Comparison of ENCODE assay signal across 1 cellular context in the genomic region with DNA sequence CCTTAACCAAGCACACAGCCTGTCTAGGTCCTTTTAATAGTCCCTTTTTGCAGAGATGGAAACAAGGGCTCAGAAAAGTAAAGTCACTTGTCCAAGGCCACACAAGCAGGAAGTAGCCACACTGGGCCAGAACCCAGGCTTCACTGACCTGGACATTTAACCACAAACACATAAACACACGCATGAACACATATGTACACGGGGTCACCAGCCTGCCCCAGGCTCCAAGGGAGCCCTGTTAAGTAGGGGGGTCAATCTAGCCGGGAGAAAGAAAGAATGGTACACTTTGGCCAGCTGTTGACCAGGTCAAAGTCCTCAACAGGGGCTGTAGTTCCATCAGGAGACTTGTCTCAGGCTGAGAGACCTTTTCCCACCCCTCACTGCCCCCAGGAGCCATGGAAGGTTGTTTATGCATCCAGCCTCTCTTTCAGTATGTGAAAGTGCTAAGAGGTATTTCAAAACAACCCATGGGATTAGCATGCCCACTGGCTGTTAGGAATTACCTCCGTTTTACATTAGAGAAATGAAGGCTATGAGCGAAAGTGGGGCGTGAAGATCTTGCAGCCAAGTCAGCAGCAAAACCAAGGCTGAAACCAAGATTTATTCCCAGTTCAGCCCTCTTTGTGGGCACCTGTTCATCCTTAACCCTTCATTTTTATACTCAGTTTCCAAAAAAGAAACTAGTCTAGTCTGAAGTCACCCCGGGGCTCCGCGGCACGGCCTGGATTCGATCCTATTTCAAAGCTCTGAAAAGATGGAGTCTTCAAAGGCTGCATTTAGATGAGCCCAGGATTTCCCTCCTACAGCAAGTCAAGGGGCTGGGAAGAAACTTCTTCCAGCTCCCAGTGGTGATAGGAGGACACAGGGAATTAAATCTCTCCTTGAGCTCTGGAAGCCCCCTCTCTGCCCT.
TF ChIP-seq lines count a peak whose summit lies in the region.

No MANE protein-coding gene starts in this region.

TF ChIP-seq in HepG2, 621 proteins besides CTCF, POLR2A, EP300 and RAD21 (continues in another document):
- TF ChIP-seq ATF7-NPFF (CRISPR knock-in tag; IDR thresholded peaks at IDR 0.05; ENCODE audit: low read depth) (peak; percentile 17; the same call in 1 of the 2 replicates), STAG1 (CRISPR knock-in tag; IDR thresholded peaks at IDR 0.05) (0 out of 2 replicates have a peak, but pooled peaks have one; percentile 4), ASH2L (IDR thresholded peaks at IDR 0.05; ENCODE audit: insufficient read length, low read depth, low read length) (peak; percentile 16), CBFB (CRISPR knock-in tag; IDR thresholded peaks at IDR 0.05) (0 out of 2 replicates have a peak, but pooled peaks have one; percentile 42), ZNF616 (CRISPR knock-in tag; IDR thresholded peaks at IDR 0.05; ENCODE audit: low read depth) (no peak), SOX5 (CRISPR knock-in tag; IDR thresholded peaks at IDR 0.05; ENCODE audit: borderline replicate concordance) (peak; percentile 80; the same call in 1 of the 2 replicates), RXRB (CRISPR knock-in tag; IDR thresholded peaks at IDR 0.05; ENCODE audit: borderline replicate concordance) (peak; percentile 83), AFF4 (CRISPR knock-in tag; IDR thresholded peaks at IDR 0.05) (no peak), SPEN (CRISPR knock-in tag; IDR thresholded peaks at IDR 0.05; ENCODE audit: low read depth) (0 out of 2 replicates have a peak, but pooled peaks have one; percentile 31), MXI1 (IDR thresholded peaks at IDR 0.05; ENCODE audit: borderline replicate concordance, low read depth, low read length) (peak; percentile 36; the same call in 1 of the 3 replicates), LCORL (IDR thresholded peaks at IDR 0.05) (no peak), LCORL (CRISPR knock-in tag; IDR thresholded peaks at IDR 0.05) (peak; percentile 89), RERE (CRISPR knock-in tag; IDR thresholded peaks at IDR 0.05; ENCODE audit: low read depth) (peak; percentile 26; the same call in 1 of the 2 replicates), FOSL1 (CRISPR knock-in tag; IDR thresholded peaks at IDR 0.05; ENCODE audit: borderline replicate concordance) (peak; percentile 21; the same call in 1 of the 2 replicates), HMG20A (CRISPR knock-in tag; IDR thresholded peaks at IDR 0.05; ENCODE audit: borderline replicate concordance) (no peak), ZNF878 (CRISPR knock-in tag; IDR thresholded peaks at IDR 0.05) (peak; percentile 74; the same call in 1 of the 2 replicates), ZNF280B (CRISPR knock-in tag; IDR thresholded peaks at IDR 0.05; ENCODE audit: borderline replicate concordance) (no peak), PITX1 (CRISPR knock-in tag; IDR thresholded peaks at IDR 0.05) (peak; percentile 75; the same call in 1 of the 2 replicates), ZBTB7B (CRISPR knock-in tag; IDR thresholded peaks at IDR 0.05) (peak; percentile 89), THAP7 (CRISPR knock-in tag; IDR thresholded peaks at IDR 0.05) (no peak)
- TF ChIP-seq, protein P1, sequence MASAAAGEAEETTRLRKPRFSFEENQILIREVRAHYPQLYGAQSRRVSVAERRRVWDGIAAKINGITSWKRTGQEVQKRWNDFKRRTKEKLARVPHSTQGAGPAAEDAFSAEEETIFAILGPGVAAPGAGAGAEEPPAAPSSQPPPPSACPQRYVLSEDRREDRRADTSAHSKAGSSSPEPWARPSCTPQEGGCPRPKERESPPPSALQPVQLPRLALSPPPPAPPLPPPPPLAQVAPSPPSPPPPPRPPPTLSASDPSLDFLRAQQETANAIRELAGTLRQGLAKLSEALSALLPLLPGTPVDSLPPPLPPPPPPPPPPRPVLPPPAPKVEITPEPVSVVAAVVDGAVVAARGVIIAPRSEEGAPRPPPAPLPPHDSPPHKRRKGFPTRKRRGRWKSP (CRISPR knock-in tag; IDR thresholded peaks at IDR 0.05), result no peak
- TF ChIP-seq, protein P2, sequence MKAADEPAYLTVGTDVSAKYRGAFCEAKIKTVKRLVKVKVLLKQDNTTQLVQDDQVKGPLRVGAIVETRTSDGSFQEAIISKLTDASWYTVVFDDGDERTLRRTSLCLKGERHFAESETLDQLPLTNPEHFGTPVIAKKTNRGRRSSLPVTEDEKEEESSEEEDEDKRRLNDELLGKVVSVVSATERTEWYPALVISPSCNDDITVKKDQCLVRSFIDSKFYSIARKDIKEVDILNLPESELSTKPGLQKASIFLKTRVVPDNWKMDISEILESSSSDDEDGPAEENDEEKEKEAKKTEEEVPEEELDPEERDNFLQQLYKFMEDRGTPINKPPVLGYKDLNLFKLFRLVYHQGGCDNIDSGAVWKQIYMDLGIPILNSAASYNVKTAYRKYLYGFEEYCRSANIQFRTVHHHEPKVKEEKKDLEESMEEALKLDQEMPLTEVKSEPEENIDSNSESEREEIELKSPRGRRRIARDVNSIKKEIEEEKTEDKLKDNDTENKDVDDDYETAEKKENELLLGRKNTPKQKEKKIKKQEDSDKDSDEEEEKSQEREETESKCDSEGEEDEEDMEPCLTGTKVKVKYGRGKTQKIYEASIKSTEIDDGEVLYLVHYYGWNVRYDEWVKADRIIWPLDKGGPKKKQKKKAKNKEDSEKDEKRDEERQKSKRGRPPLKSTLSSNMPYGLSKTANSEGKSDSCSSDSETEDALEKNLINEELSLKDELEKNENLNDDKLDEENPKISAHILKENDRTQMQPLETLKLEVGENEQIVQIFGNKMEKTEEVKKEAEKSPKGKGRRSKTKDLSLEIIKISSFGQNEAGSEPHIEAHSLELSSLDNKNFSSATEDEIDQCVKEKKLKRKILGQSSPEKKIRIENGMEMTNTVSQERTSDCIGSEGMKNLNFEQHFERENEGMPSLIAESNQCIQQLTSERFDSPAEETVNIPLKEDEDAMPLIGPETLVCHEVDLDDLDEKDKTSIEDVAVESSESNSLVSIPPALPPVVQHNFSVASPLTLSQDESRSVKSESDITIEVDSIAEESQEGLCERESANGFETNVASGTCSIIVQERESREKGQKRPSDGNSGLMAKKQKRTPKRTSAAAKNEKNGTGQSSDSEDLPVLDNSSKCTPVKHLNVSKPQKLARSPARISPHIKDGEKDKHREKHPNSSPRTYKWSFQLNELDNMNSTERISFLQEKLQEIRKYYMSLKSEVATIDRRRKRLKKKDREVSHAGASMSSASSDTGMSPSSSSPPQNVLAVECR (CRISPR knock-in tag; IDR thresholded peaks at IDR 0.05; ENCODE audit: borderline replicate concordance), result peak; percentile 47
- TF ChIP-seq, protein P3, sequence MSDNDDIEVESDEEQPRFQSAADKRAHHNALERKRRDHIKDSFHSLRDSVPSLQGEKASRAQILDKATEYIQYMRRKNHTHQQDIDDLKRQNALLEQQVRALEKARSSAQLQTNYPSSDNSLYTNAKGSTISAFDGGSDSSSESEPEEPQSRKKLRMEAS (IDR thresholded peaks at IDR 0.05), result peak; percentile 46; the same call in 1 of the 2 replicates
- TF ChIP-seq, protein P4, sequence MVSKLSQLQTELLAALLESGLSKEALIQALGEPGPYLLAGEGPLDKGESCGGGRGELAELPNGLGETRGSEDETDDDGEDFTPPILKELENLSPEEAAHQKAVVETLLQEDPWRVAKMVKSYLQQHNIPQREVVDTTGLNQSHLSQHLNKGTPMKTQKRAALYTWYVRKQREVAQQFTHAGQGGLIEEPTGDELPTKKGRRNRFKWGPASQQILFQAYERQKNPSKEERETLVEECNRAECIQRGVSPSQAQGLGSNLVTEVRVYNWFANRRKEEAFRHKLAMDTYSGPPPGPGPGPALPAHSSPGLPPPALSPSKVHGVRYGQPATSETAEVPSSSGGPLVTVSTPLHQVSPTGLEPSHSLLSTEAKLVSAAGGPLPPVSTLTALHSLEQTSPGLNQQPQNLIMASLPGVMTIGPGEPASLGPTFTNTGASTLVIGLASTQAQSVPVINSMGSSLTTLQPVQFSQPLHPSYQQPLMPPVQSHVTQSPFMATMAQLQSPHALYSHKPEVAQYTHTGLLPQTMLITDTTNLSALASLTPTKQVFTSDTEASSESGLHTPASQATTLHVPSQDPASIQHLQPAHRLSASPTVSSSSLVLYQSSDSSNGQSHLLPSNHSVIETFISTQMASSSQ (IDR thresholded peaks at IDR 0.05; ENCODE audit: low read depth), result no peak
- TF ChIP-seq, protein P4 (CRISPR knock-in tag; IDR thresholded peaks at IDR 0.05; ENCODE audit: borderline replicate concordance), result peak; percentile 44; the same call in 1 of the 2 replicates
